In the genomic region with DNA sequence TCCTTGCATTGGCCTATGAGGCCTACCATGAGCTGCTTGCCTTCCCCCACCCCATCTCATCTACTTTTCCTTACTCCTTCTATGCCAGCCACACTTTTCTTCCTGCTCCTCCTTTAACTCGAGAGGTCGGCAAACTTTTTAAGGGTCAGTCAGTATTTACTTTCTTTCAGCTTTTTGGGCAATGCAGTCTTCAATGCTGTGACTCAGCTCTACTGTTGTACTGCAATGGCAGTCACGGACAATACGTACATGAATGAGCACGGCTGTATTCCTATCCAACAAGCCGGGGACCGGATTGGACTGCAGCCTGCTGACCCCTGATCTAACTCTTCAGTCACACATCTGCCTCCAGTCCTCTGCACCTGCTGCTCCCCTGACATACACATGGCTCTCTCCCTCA, we compare ENCODE assay signal across 19 cellular contexts. TPM values are rescaled to one million over a fixed set of nuclear protein-coding genes. Genes with fewer than 3 reads are reported as not detected.
DNase-seq lines count a peak whose midpoint lies in the region; ATAC-seq, FAIRE-seq and TF ChIP-seq lines count a peak whose summit lies in the region.
"Had no signal": no experiment of that assay in that cellular context is flagged by ENCODE, and none has a peak within 500 bp of the region (broad histone marks: within the 10 kb centered on the region; RNA-seq: fewer than 3 reads in every experiment).

No MANE protein-coding gene starts in this region.

- CTCF ChIA-PET in HepG2 (lab: Yijun Ruan, JAX; ENCODE audit: low intra/inter-chr PET ratio, low total read pairs) (no interaction called here), A673 (lab: Charles Lee) (no interaction called here)

- POLR2A ChIA-PET in HepG2 (lab: Yijun Ruan, JAX) (interaction anchor here (1.4 kb wide), 1 partner anchor 16 kb away, joined by 3 read pairs; no protein-coding TSS in a partner anchor), A673 (lab: Charles Lee; ENCODE audit: low non-redundant PET) (no interaction called here)

- intact Hi-C loops in HepG2 (cut with micrococcal nuclease; ENCODE audit: unreplicated experiment) = loop anchor here (10.0 kb wide), 1 partner anchor 87 kb away; no protein-coding TSS in a partner anchor
- intact Hi-C loops in right lobe of liver (cut with DNase I) = no loop called here
- intact Hi-C loops in A673 (cut with micrococcal nuclease; ENCODE audit: unreplicated experiment) = no loop called here

- H3K4me3 ChIP-seq in HepG2 (replicated peaks in 1 of 3; ENCODE audit: insufficient read depth in 1 of 3, low read depth in 2 of 3, low read length in 3 of 3) (no peak overlapping the region), right lobe of liver (no peak overlapping the region), lung (no peak overlapping the region), A673 (ENCODE audit: low read depth, low read length, poor library complexity, severe bottlenecking) (no peak overlapping the region)
- H3K4me3 ChIP-seq: GM12878, GM23338 had no signal

- WGBS in HepG2 (ENCODE audit: low lambda C conversion rate) = 83% methylated on average over 7 of the region's 7 CpGs
- WGBS in right lobe of liver (ENCODE audit: insufficient coverage, low coverage, low lambda C conversion rate, missing lambda C conversion rate) = 86% methylated on average over 7 of the region's 7 CpGs
- WGBS in lung, 2 donors = 62 to 68% methylated on average over 7 of the region's 7 CpGs

- H3K4me1 ChIP-seq in HepG2 (ENCODE audit: insufficient read depth, low read length) (peaks cover 39% of the 10 kb centered on the region), right lobe of liver (no peaks in the 10 kb centered on the region), lung (ENCODE audit: control insufficient read depth in 2 of 2, insufficient read depth in 2 of 2, low read length in 2 of 2) (peaks cover 0 to 4% of the 10 kb centered on the region in 2 donors), A673 (ENCODE audit: insufficient read depth, low read length, poor library complexity, severe bottlenecking) (no peaks in the 10 kb centered on the region)
- H3K4me1 ChIP-seq: BE2C had no signal

- no peak overlapping the region for H3K27ac ChIP-seq in HepG2 (ENCODE audit: extremely low read length, insufficient read depth, low read length)
- H3K27ac ChIP-seq in right lobe of liver = no peak overlapping the region
- H3K27ac ChIP-seq in lung (ENCODE audit: low read depth in 1 of 2, low read length in 1 of 2) = peak overlapping the region in 1 of 2 donors; percentile 63
- no peak overlapping the region for H3K27ac ChIP-seq in A673 (ENCODE audit: low read depth, low read length, poor library complexity, severe bottlenecking)
- H3K27ac ChIP-seq: C4-2B, HL-60 had no signal

- peak; percentile 1; the same call in 2 of the 3 replicates for ATAC-seq in HepG2
- ATAC-seq in right lobe of liver = no peak
- peak; percentile 65 for ATAC-seq in lung (ENCODE audit: insufficient read depth, low FRiP score)
- ATAC-seq in GM19328 (IDR thresholded peaks at IDR 0.05; ENCODE audit: unreplicated experiment) = no peak
- ATAC-seq: GM12878, GM23338 had no signal

- no peak for TF ChIP-seq POLR2A in HepG2 (IDR thresholded peaks at IDR 0.05; ENCODE audit: insufficient read depth in 1 of 2, low read depth in 2 of 2, low read length in 2 of 2)
- TF ChIP-seq POLR2A in right lobe of liver (IDR thresholded peaks at IDR 0.05) = no peak

- H3K9ac ChIP-seq in HepG2 (ENCODE audit: insufficient read depth, low read depth, low read length) = no peak overlapping the region

- in situ Hi-C loops in HepG2 (cut with HindIII; ENCODE audit: extremely low pct_ligation_motif_present, low pct_unique_long_range_greater_than_20kb) = no loop called here

- FAIRE-seq in HepG2 (lab: Jason Lieb, UNC) = no peak
- FAIRE-seq: A204.1, GM12878, GM18507 had no signal

- TF ChIP-seq EP300 in HepG2 (IDR thresholded peaks at IDR 0.05; ENCODE audit: low read depth in 2 of 2, low read length in 2 of 2) (no peak), HepG2 (CRISPR knock-in tag; IDR thresholded peaks at IDR 0.05; ENCODE audit: borderline replicate concordance) (no peak)

- H2AFZ ChIP-seq in HepG2 (ENCODE audit: low read length) = no peak overlapping the region
- H2AFZ ChIP-seq: GM23338 had no signal

- H3K79me2 ChIP-seq in HepG2 (ENCODE audit: insufficient read depth, low read length) = no peaks in the 10 kb centered on the region

- DNase-seq in HepG2 (ENCODE audit: low spot score) (no peak), right lobe of liver (no peak), SHP77 (lab: John Stamatoyannopoulos, UW) (peak; percentile 49 to 60), lung (ENCODE audit: low spot score) (peak; percentile 43), A673 (ENCODE audit: low spot score) (no peak), germinal center (ENCODE audit: low spot score) (no peak)
- DNase-seq: BE2C; CD4-positive, alpha-beta memory T cell; DMS79; H7 had no signal

- H3K36me3 ChIP-seq in HepG2 (replicated peaks in 1 of 2; ENCODE audit: control insufficient read depth in 1 of 2, insufficient read depth in 2 of 2, low read length in 2 of 2) (no peaks in the 10 kb centered on the region), right lobe of liver (no peaks in the 10 kb centered on the region), lung (ENCODE audit: control insufficient read depth in 2 of 2, insufficient read depth in 2 of 2, low read length in 2 of 2) (no peaks in the 10 kb centered on the region), A673 (ENCODE audit: insufficient read depth, low read length, poor library complexity, severe bottlenecking) (no peaks in the 10 kb centered on the region)
- H3K36me3 ChIP-seq: BE2C had no signal

- TF ChIP-seq CTCF in HepG2 (CRISPR knock-in tag; IDR thresholded peaks at IDR 0.05) (no peak), right lobe of liver (IDR thresholded peaks at IDR 0.05) (no peak), lung (IDR thresholded peaks at IDR 0.05; ENCODE audit: control extremely low read depth, extremely low read depth) (no peak), A673 (conservative IDR thresholded peaks at IDR 0.05; ENCODE audit: low read depth, low read length) (no peak)

- no peak for TF ChIP-seq RAD21 in HepG2 (CRISPR knock-in tag; IDR thresholded peaks at IDR 0.05)

- no peaks in the 10 kb centered on the region for H3K27me3 ChIP-seq in HepG2 (ENCODE audit: control insufficient read depth in 1 of 2, insufficient read depth in 2 of 2, low read length in 2 of 2)
- no peaks in the 10 kb centered on the region for H3K27me3 ChIP-seq in right lobe of liver
- no peaks in the 10 kb centered on the region for H3K27me3 ChIP-seq in lung (ENCODE audit: control insufficient read depth, insufficient read depth)
- H3K27me3 ChIP-seq in A673 (replicated peaks; ENCODE audit: insufficient read depth, low read depth, low read length, poor library complexity) = no peaks in the 10 kb centered on the region
- H3K27me3 ChIP-seq: BE2C had no signal

- no peaks in the 10 kb centered on the region for H4K20me1 ChIP-seq in HepG2 (ENCODE audit: insufficient read depth, low read length)

- no peak overlapping the region for H3K4me2 ChIP-seq in HepG2 (ENCODE audit: low read depth, low read length)
- H3K4me2 ChIP-seq: GM23338 had no signal

- no TSS peak for BruUV-seq in HepG2 (replicated peaks; lab: Mats Ljungman, UMichigan)
- no TSS peak for BruUV-seq in A673 (replicated peaks; lab: Mats Ljungman, UMichigan)

- no peaks in the 10 kb centered on the region for H3K9me3 ChIP-seq in HepG2 (ENCODE audit: low read length)
- no peaks in the 10 kb centered on the region for H3K9me3 ChIP-seq in right lobe of liver
- no peaks in the 10 kb centered on the region for H3K9me3 ChIP-seq in lung (ENCODE audit: control insufficient read depth in 2 of 2, insufficient read depth in 1 of 2, low read length in 1 of 2)
- H3K9me3 ChIP-seq in A673 (ENCODE audit: low read depth, low read length, poor library complexity, severe bottlenecking) = no peaks in the 10 kb centered on the region
- H3K9me3 ChIP-seq: BE2C had no signal

RNA-seq across cellular contexts. Expression of gene ACTL7A, which starts 0.6 kb away (rescaled TPM):
- total RNA-seq in HepG2 (2016; rRNA removed; fragmentation: Illumina TruSeq; extraction: Trizol) (not detected in 2 replicates), right lobe of liver (not detected), lung (not detected), A673 (2021) (not detected in 2 replicates)
- not detected in 2 replicates for total RNA-seq in HepG2 (2016; cell fraction: cytosol; rRNA removed; fragmentation: Illumina TruSeq; extraction: Trizol; ENCODE audit: low read depth)
- total RNA-seq in HepG2 (2016; cell fraction: insoluble cytoplasmic fraction; rRNA removed; fragmentation: Illumina TruSeq; extraction: Trizol) = not detected in 2 replicates
- not detected in 2 replicates for total RNA-seq in HepG2 (2016; cell fraction: membrane; rRNA removed; fragmentation: Illumina TruSeq; extraction: Trizol)
- total RNA-seq in HepG2 (2016; cell fraction: nucleus; rRNA removed; fragmentation: Illumina TruSeq; extraction: Trizol) = not detected in 2 replicates
- polyA plus RNA-seq in HepG2 (2011; rRNA removed) (not detected in 2 replicates), lung (not detected)
- polyA plus RNA-seq in HepG2 (2011; cell fraction: cytosol; rRNA removed) = not detected in 2 replicates
- not detected in 2 replicates for polyA plus RNA-seq in HepG2 (2011; cell fraction: nucleus; rRNA removed)
- polyA plus RNA-seq in HepG2 (2012) = not detected in 2 replicates
- polyA plus RNA-seq in HepG2 (2016; cell fraction: cytosol; fragmentation: Illumina TruSeq; extraction: Trizol; ENCODE audit: low read depth) = not detected in 2 replicates
- polyA plus RNA-seq in HepG2 (2016; cell fraction: insoluble cytoplasmic fraction; fragmentation: Illumina TruSeq; extraction: Trizol; ENCODE audit: low read depth) = not detected in 2 replicates
- polyA plus RNA-seq in HepG2 (2016; cell fraction: membrane; fragmentation: Illumina TruSeq; extraction: Trizol; ENCODE audit: low read depth) = not detected in 2 replicates
- not detected in 2 replicates for polyA plus RNA-seq in HepG2 (2016; cell fraction: nucleus; fragmentation: Illumina TruSeq; extraction: Trizol; ENCODE audit: insufficient read depth, low read depth)
- polyA minus RNA-seq in HepG2 (2011; rRNA and poly(A)+ RNA removed; ENCODE audit: low replicate concordance) = not detected in 2 replicates
- not detected in 2 replicates for polyA minus RNA-seq in HepG2 (2011; cell fraction: cytosol; rRNA and poly(A)+ RNA removed)
- not detected in 2 replicates for polyA minus RNA-seq in HepG2 (2011; cell fraction: nucleus; rRNA and poly(A)+ RNA removed)
- total RNA-seq: CD4-positive, alpha-beta memory T cell; G401; GM12878; GM23338; H7 had no signal
- polyA plus RNA-seq: AG04450; CD4-positive, alpha-beta memory T cell; GM12878; GM23338 had no signal

RNA-seq across cellular contexts. Expression of gene ACTL7B, which starts 5.7 kb away (rescaled TPM):
- 0.07 TPM in 1 of 2 replicates, not detected in the other for total RNA-seq in HepG2 (2016; rRNA removed; fragmentation: Illumina TruSeq; extraction: Trizol)
- total RNA-seq in HepG2 (2016; cell fraction: cytosol; rRNA removed; fragmentation: Illumina TruSeq; extraction: Trizol; ENCODE audit: low read depth) = not detected in 2 replicates
- 0.13 TPM in 1 of 2 replicates, not detected in the other for total RNA-seq in HepG2 (2016; cell fraction: insoluble cytoplasmic fraction; rRNA removed; fragmentation: Illumina TruSeq; extraction: Trizol)
- not detected in 2 replicates for total RNA-seq in HepG2 (2016; cell fraction: membrane; rRNA removed; fragmentation: Illumina TruSeq; extraction: Trizol)
- 0.50 and 0.60 TPM in 2 replicates for total RNA-seq in HepG2 (2016; cell fraction: nucleus; rRNA removed; fragmentation: Illumina TruSeq; extraction: Trizol)
- 0.07 and 0.11 TPM in 2 replicates for polyA plus RNA-seq in HepG2 (2011; rRNA removed)
- 0.04 TPM in 1 of 2 replicates, not detected in the other for polyA plus RNA-seq in HepG2 (2011; cell fraction: cytosol; rRNA removed)
- 0.90 and 1.2 TPM in 2 replicates for polyA plus RNA-seq in HepG2 (2011; cell fraction: nucleus; rRNA removed)
- 0.07 TPM in 1 of 2 replicates, not detected in the other for polyA plus RNA-seq in HepG2 (2012)
- polyA plus RNA-seq in HepG2 (2016; cell fraction: cytosol; fragmentation: Illumina TruSeq; extraction: Trizol; ENCODE audit: low read depth) = not detected in 2 replicates
- not detected in 2 replicates for polyA plus RNA-seq in HepG2 (2016; cell fraction: insoluble cytoplasmic fraction; fragmentation: Illumina TruSeq; extraction: Trizol; ENCODE audit: low read depth)
- polyA plus RNA-seq in HepG2 (2016; cell fraction: membrane; fragmentation: Illumina TruSeq; extraction: Trizol; ENCODE audit: low read depth) = not detected in 2 replicates
- polyA plus RNA-seq in HepG2 (2016; cell fraction: nucleus; fragmentation: Illumina TruSeq; extraction: Trizol; ENCODE audit: insufficient read depth, low read depth) = 0.81 and 0.96 TPM in 2 replicates
- 0.09 and 0.16 TPM in 2 replicates for polyA minus RNA-seq in HepG2 (2011; rRNA and poly(A)+ RNA removed; ENCODE audit: low replicate concordance)
- polyA minus RNA-seq in HepG2 (2011; cell fraction: cytosol; rRNA and poly(A)+ RNA removed) = not detected in 2 replicates
- 1.4 and 2.0 TPM in 2 replicates for polyA minus RNA-seq in HepG2 (2011; cell fraction: nucleus; rRNA and poly(A)+ RNA removed)
- not detected for total RNA-seq in right lobe of liver
- total RNA-seq in lung = not detected
- polyA plus RNA-seq in lung = not detected
- not detected in 2 replicates for total RNA-seq in A673 (2021)
- total RNA-seq: G401, GM12878, GM23338, H7 had no signal
- polyA plus RNA-seq: AG04450; CD4-positive, alpha-beta memory T cell; GM12878; GM23338 had no signal

Comparison
In these comparisons a context has a peak if more than half of its experiments do, and no peak if none do; other contexts are left out.
1. ATAC-seq: peak in HepG2 (single experiment) and lung (single experiment); none in right lobe of liver (0 of 4) and GM19328 (single experiment).
2. DNase-seq: peak in SHP77 (2 of 2) and lung (single experiment); none in HepG2 (single experiment), right lobe of liver (0 of 3), A673 (single experiment) and germinal center (single experiment).